24 cellular contexts compared by ENCODE assay signal in the genomic region with DNA sequence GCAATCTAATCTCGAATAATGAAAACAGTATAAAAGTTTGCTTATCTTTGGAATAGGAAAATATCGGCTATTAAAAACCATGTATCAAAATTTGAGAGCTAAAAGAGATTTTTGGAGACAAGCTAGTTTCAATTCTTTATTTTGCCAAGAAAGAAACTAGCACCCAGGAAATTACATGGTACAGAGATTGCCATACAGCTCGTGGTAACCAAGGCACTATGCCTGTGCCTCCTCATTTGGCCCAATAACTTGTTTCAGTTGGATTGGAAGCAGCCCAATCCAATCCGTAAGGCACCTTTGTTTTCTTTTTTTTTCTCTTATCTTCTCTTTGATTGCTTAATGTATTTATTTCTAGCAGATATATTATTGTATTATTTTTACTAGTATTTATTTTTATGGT.
"Had no signal": no experiment of that assay in that cellular context is flagged by ENCODE, and none has a peak within 500 bp of the region (broad histone marks: within the 10 kb centered on the region; RNA-seq: fewer than 3 reads in every experiment).

No MANE protein-coding gene starts in this region.

- H3K9me3 ChIP-seq: body of pancreas, colonic mucosa, gastroesophageal sphincter, prostate gland, right atrium auricular region, vagina had no signal

- H3K4me3 ChIP-seq: body of pancreas, colonic mucosa, gastroesophageal sphincter, lung, prostate gland, right atrium auricular region, vagina had no signal

- H3K27ac Mint-ChIP-seq: activated CD4-positive, alpha-beta T cell treated with anti-CD3 and anti-CD28 coated beads for 36 hours; activated naive CD8-positive, alpha-beta T cell treated with anti-CD3 and anti-CD28 coated beads, Interleukin-2, amount 10 ng/mL, durations not matched to agents 7 days and 5 days; immature natural killer cell; mesothelial cell of epicardium; T-helper 2 cell treated with Interferon-gamma antibody and Interleukin-4, amounts not matched to agents 5 μg/mL and 100 μg/mL, for 36 hours; WTC11 had no signal

- H3K4me1 Mint-ChIP-seq: activated CD4-positive, alpha-beta T cell treated with anti-CD3 and anti-CD28 coated beads for 36 hours; activated naive CD8-positive, alpha-beta T cell treated with anti-CD3 and anti-CD28 coated beads, Interleukin-2, amount 10 ng/mL, durations not matched to agents 7 days and 5 days; immature natural killer cell had no signal

- ATAC-seq: activated CD4-positive, alpha-beta T cell treated with anti-CD3 and anti-CD28 coated beads for 36 hours; body of pancreas; esophagus mucosa; gastroesophageal sphincter; left colon; WTC11 had no signal

- H3K9me3 Mint-ChIP-seq: activated naive CD8-positive, alpha-beta T cell treated with anti-CD3 and anti-CD28 coated beads, Interleukin-2, amount 10 ng/mL, durations not matched to agents 7 days and 5 days; mesothelial cell of epicardium; T-helper 2 cell treated with Interferon-gamma antibody and Interleukin-4, amounts not matched to agents 5 μg/mL and 100 μg/mL, for 36 hours; WTC11 had no signal

- H3K27me3 Mint-ChIP-seq: activated CD4-positive, alpha-beta T cell treated with anti-CD3 and anti-CD28 coated beads for 36 hours; activated naive CD8-positive, alpha-beta T cell treated with anti-CD3 and anti-CD28 coated beads, Interleukin-2, amount 10 ng/mL, durations not matched to agents 7 days and 5 days had no signal

- H3K36me3 ChIP-seq: colonic mucosa, gastroesophageal sphincter, prostate gland, right atrium auricular region, vagina had no signal

- DNase-seq: activated CD4-positive, alpha-beta T cell treated with anti-CD3 and anti-CD28 coated beads for 36 hours; activated CD4-positive, alpha-beta T cell treated with anti-CD3 and anti-CD28 coated beads, Interleukin-2, amount 50 U/mL, for 48 hours; activated naive CD4-positive, alpha-beta T cell; activated naive CD8-positive, alpha-beta T cell treated with anti-CD3 and anti-CD28 coated beads, Interleukin-2, amount 10 ng/mL, durations not matched to agents 7 days and 5 days; body of pancreas; central memory CD4-positive, alpha-beta T cell; colonic mucosa; immature natural killer cell; left colon; occipital lobe; stimulated activated CD4-positive, alpha-beta T cell treated with anti-CD3 and anti-CD28 coated beads, Interleukin-12 subunit alpha, Interleukin-12 subunit beta, amount 100 ng/mL, for 4 hours; stimulated activated CD4-positive, alpha-beta T cell treated with anti-CD3 and anti-CD28 coated beads, Interleukin-1b, Interleukin-23, amount 100 ng/mL, for 48 hours; stimulated activated CD8-positive, alpha-beta memory T cell treated with anti-CD3 and anti-CD28 coated beads, Interleukin-4, amount 100 ng/mL, for 48 hours; stimulated activated naive CD4-positive, alpha-beta T cell; trophoblast cell had no signal

- H3K27ac ChIP-seq: body of pancreas, colonic mucosa, gastroesophageal sphincter, prostate gland, right atrium auricular region, vagina had no signal

- H3K27me3 ChIP-seq: body of pancreas, colonic mucosa, gastroesophageal sphincter, right atrium auricular region, vagina had no signal

- H3K36me3 Mint-ChIP-seq: immature natural killer cell, WTC11 had no signal

- H3K4me1 ChIP-seq: colonic mucosa, prostate gland, right atrium auricular region had no signal

- H3K4me3 Mint-ChIP-seq: activated CD4-positive, alpha-beta T cell treated with anti-CD3 and anti-CD28 coated beads for 36 hours; activated naive CD8-positive, alpha-beta T cell treated with anti-CD3 and anti-CD28 coated beads, Interleukin-2, amount 10 ng/mL, durations not matched to agents 7 days and 5 days; immature natural killer cell; mesothelial cell of epicardium; T-helper 2 cell treated with Interferon-gamma antibody and Interleukin-4, amounts not matched to agents 5 μg/mL and 100 μg/mL, for 36 hours; WTC11 had no signal
